ENCODE assay signal across 21 cellular contexts in genomic region chr2:237550057-237550415, GRCh38. TPM values are rescaled to one million over a fixed set of nuclear protein-coding genes. Genes with fewer than 3 reads are reported as not detected.
"Had no signal": no experiment of that assay in that cellular context is flagged by ENCODE, and none has a peak within 500 bp of the region (broad histone marks: within the 10 kb centered on the region; RNA-seq: fewer than 3 reads in every experiment).

No MANE protein-coding gene starts in this region.

- ATAC-seq: activated CD8-positive, alpha-beta memory T cell treated with anti-CD3 and anti-CD28 coated beads, Interleukin-2, amount 10 ng/mL, durations not matched to agents 7 days and 5 days; activated naive CD8-positive, alpha-beta T cell treated with anti-CD3 and anti-CD28 coated beads, Interleukin-2, amount 50 U/mL, for 24 hours; T-cell had no signal

- H3K4me1 Mint-ChIP-seq: activated B cell treated with CpG ODN at 0.5 μM for 24 hours; activated CD4-positive, alpha-beta memory T cell treated with anti-CD3 and anti-CD28 coated beads, Interleukin-2, amount 10 ng/mL, durations not matched to agents 7 days and 5 days; activated CD8-positive, alpha-beta memory T cell treated with anti-CD3 and anti-CD28 coated beads, Interleukin-2, amount 10 ng/mL, durations not matched to agents 7 days and 5 days; activated naive CD4-positive, alpha-beta T cell treated with anti-CD3 and anti-CD28 coated beads, Interleukin-2, amount 10 ng/mL, durations not matched to agents 7 days and 5 days; activated naive CD8-positive, alpha-beta T cell treated with anti-CD3 and anti-CD28 coated beads, Interleukin-2, amount 50 U/mL, for 24 hours; T-cell had no signal

- H3K4me3 ChIP-seq: left ventricle myocardium inferior, ovary, tibial nerve had no signal

- H3K27me3 Mint-ChIP-seq: stimulated activated naive CD8-positive, alpha-beta T cell treated with anti-CD3 and anti-CD28 coated beads, Interleukin-15, Interleukin-2, amounts not matched to agents 100 ng/mL and 50 ng/mL, for 24 hours had no signal

- H3K9me3 Mint-ChIP-seq: activated naive CD8-positive, alpha-beta T cell treated with anti-CD3 and anti-CD28 coated beads, Interleukin-2, amount 50 U/mL, for 24 hours; stimulated activated naive CD8-positive, alpha-beta T cell treated with anti-CD3 and anti-CD28 coated beads, Interleukin-15, Interleukin-2, amounts not matched to agents 100 ng/mL and 50 ng/mL, for 24 hours had no signal

- H3K27ac ChIP-seq: ovary, tibial nerve had no signal

- H3K27me3 ChIP-seq: ovary, tibial nerve had no signal

- H3K36me3 ChIP-seq: ovary had no signal

- DNase-seq: activated B cell treated with CpG ODN at 0.5 μM for 24 hours; activated CD4-positive, alpha-beta memory T cell treated with anti-CD3 and anti-CD28 coated beads, Interleukin-2, amount 10 ng/mL, durations not matched to agents 7 days and 5 days; activated CD4-positive, alpha-beta T cell treated with anti-CD3 and anti-CD28 coated beads for 48 hours; activated CD8-positive, alpha-beta memory T cell treated with anti-CD3 and anti-CD28 coated beads, Interleukin-2, amount 10 ng/mL, durations not matched to agents 7 days and 5 days; activated effector memory CD4-positive, alpha-beta T cell treated with Interleukin-2 at 50 U/mL for 16 hours; activated naive CD4-positive, alpha-beta T cell treated with anti-CD3 and anti-CD28 coated beads, Interleukin-2, amount 10 ng/mL, durations not matched to agents 7 days and 5 days; activated naive CD8-positive, alpha-beta T cell treated with anti-CD3 and anti-CD28 coated beads, Interleukin-2, amount 50 U/mL, for 24 hours; anterior cingulate cortex; caudate nucleus; erythroblast; foreskin melanocyte; hypothalamus; left ventricle myocardium inferior; ovary; T-cell had no signal

- H3K9me3 ChIP-seq: ovary had no signal

- H3K4me1 ChIP-seq: left ventricle myocardium inferior, tibial nerve had no signal

- H3K36me3 Mint-ChIP-seq: activated CD8-positive, alpha-beta memory T cell treated with anti-CD3 and anti-CD28 coated beads, Interleukin-2, amount 10 ng/mL, durations not matched to agents 7 days and 5 days; activated naive CD4-positive, alpha-beta T cell treated with anti-CD3 and anti-CD28 coated beads, Interleukin-2, amount 10 ng/mL, durations not matched to agents 7 days and 5 days; brain; T-cell had no signal

- H3K4me3 Mint-ChIP-seq: activated B cell treated with CpG ODN at 0.5 μM for 24 hours; activated CD4-positive, alpha-beta memory T cell treated with anti-CD3 and anti-CD28 coated beads, Interleukin-2, amount 10 ng/mL, durations not matched to agents 7 days and 5 days; activated CD8-positive, alpha-beta memory T cell treated with anti-CD3 and anti-CD28 coated beads, Interleukin-2, amount 10 ng/mL, durations not matched to agents 7 days and 5 days; activated naive CD4-positive, alpha-beta T cell treated with anti-CD3 and anti-CD28 coated beads, Interleukin-2, amount 10 ng/mL, durations not matched to agents 7 days and 5 days; activated naive CD8-positive, alpha-beta T cell treated with anti-CD3 and anti-CD28 coated beads, Interleukin-2, amount 50 U/mL, for 24 hours; brain; stimulated activated naive CD8-positive, alpha-beta T cell treated with anti-CD3 and anti-CD28 coated beads, Interleukin-15, Interleukin-2, amounts not matched to agents 100 ng/mL and 50 ng/mL, for 24 hours; T-cell had no signal

- H3K27ac Mint-ChIP-seq: activated B cell treated with CpG ODN at 0.5 μM for 24 hours; activated CD4-positive, alpha-beta memory T cell treated with anti-CD3 and anti-CD28 coated beads, Interleukin-2, amount 10 ng/mL, durations not matched to agents 7 days and 5 days; activated CD8-positive, alpha-beta memory T cell treated with anti-CD3 and anti-CD28 coated beads, Interleukin-2, amount 10 ng/mL, durations not matched to agents 7 days and 5 days; activated naive CD4-positive, alpha-beta T cell treated with anti-CD3 and anti-CD28 coated beads, Interleukin-2, amount 10 ng/mL, durations not matched to agents 7 days and 5 days; activated naive CD8-positive, alpha-beta T cell treated with anti-CD3 and anti-CD28 coated beads, Interleukin-2, amount 50 U/mL, for 24 hours; brain; stimulated activated naive CD8-positive, alpha-beta T cell treated with anti-CD3 and anti-CD28 coated beads, Interleukin-15, Interleukin-2, amounts not matched to agents 100 ng/mL and 50 ng/mL, for 24 hours; T-cell had no signal

RNA-seq across cellular contexts. Expression of gene PRLH, which starts 16.3 kb away (rescaled TPM):
- total RNA-seq: activated B cell treated with CpG ODN at 0.5 μM for 24 hours; activated CD4-positive, alpha-beta memory T cell treated with anti-CD3 and anti-CD28 coated beads, Interleukin-2, amount 10 ng/mL, durations not matched to agents 7 days and 5 days; activated CD8-positive, alpha-beta memory T cell treated with anti-CD3 and anti-CD28 coated beads, Interleukin-2, amount 10 ng/mL, durations not matched to agents 7 days and 5 days; left ventricle myocardium inferior; mononuclear cell; ovary; T-cell; tibial nerve had no signal
- polyA plus RNA-seq: keratinocyte, neural cell, ovary had no signal

RNA-seq across cellular contexts. Expression of gene RAB17, which starts 40.5 kb away (rescaled TPM):
- total RNA-seq: activated B cell treated with CpG ODN at 0.5 μM for 24 hours; activated CD4-positive, alpha-beta memory T cell treated with anti-CD3 and anti-CD28 coated beads, Interleukin-2, amount 10 ng/mL, durations not matched to agents 7 days and 5 days; activated CD8-positive, alpha-beta memory T cell treated with anti-CD3 and anti-CD28 coated beads, Interleukin-2, amount 10 ng/mL, durations not matched to agents 7 days and 5 days had no signal
- polyA plus RNA-seq: neural cell had no signal
